Comparison of ENCODE assay signal across 22 cellular contexts in the genomic region with DNA sequence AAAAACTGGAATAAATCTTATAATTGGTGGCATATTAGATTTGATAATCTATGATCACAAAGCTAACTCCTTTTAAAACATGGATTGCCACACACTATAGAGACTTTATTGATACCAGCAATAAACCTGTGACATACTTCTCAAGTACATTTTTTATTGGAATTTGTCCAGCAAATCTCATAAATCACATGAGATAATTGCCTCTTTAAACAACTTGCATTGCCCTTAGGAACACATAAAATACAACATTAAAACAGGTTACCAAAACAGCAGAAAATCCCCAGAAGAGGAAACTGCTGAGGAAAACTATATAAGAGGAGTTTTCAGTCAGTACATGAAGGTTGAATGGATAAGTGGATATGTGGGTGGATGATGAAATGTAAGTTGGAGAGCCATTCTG.
DNase-seq lines count a peak whose midpoint lies in the region; TF ChIP-seq lines count a peak whose summit lies in the region.
"Had no signal": no experiment of that assay in that cellular context is flagged by ENCODE, and none has a peak within 500 bp of the region (broad histone marks: within the 10 kb centered on the region; RNA-seq: fewer than 3 reads in every experiment).

No MANE protein-coding gene starts in this region.

- H3K27ac ChIP-seq in HEK293 (ENCODE audit: extremely low read depth, low read depth, low read length) (no peak overlapping the region), Peyer's patch (no peak overlapping the region)
- H3K27ac ChIP-seq: 22Rv1, PC-9, SJSA1 had no signal

- POLR2A ChIA-PET in HEK293 (lab: Yijun Ruan, JAX) (no interaction called here), Caco-2 (lab: Charles Lee) (no interaction called here)

- H3K27ac Mint-ChIP-seq in brain (peak overlapping the region in 3 of 5 experiments; percentile 29 to 61 (median 42)), Caco-2 (ENCODE audit: unreplicated experiment) (no peak overlapping the region)
- H3K27ac Mint-ChIP-seq: HFFc6 had no signal

- H3K27me3 ChIP-seq in Peyer's patch (no peaks in the 10 kb centered on the region), Caco-2 (replicated peaks; ENCODE audit: control insufficient read depth, insufficient read depth, low read length) (no peaks in the 10 kb centered on the region)

- intact Hi-C loops in Caco-2 (cut with micrococcal nuclease; ENCODE audit: unreplicated experiment): no loop called here

- H3K27me3 Mint-ChIP-seq in brain (no peaks in the 10 kb centered on the region), Caco-2 (ENCODE audit: insufficient read depth, unreplicated experiment) (peaks cover 2% of the 10 kb centered on the region)

- H3K4me3 ChIP-seq in HEK293 (ENCODE audit: low read depth, low read length) (no peak overlapping the region), skeletal muscle cell (ENCODE audit: low read depth, low read length) (no peak overlapping the region), Peyer's patch (no peak overlapping the region), Caco-2 (ENCODE audit: low read depth, low read length) (no peak overlapping the region)
- H3K4me3 ChIP-seq: PC-9, SJSA1 had no signal

- peaks cover 0 to 4% (median 0%) of the 10 kb centered on the region in 5 experiments for H3K9me3 Mint-ChIP-seq in brain
- no peaks in the 10 kb centered on the region for H3K9me3 Mint-ChIP-seq in Caco-2 (ENCODE audit: unreplicated experiment)
- H3K9me3 Mint-ChIP-seq: HFFc6 had no signal

- no peaks in the 10 kb centered on the region for H3K36me3 ChIP-seq in HEK293 (ENCODE audit: control insufficient read depth in 2 of 2, insufficient read depth in 1 of 2, low read length in 2 of 2)
- H3K36me3 ChIP-seq in Peyer's patch: no peaks in the 10 kb centered on the region
- H3K36me3 ChIP-seq in Caco-2 (ENCODE audit: control insufficient read depth, insufficient read depth, low read length): no peaks in the 10 kb centered on the region
- H3K36me3 ChIP-seq: SJSA1 had no signal

- H3K9me3 ChIP-seq in HEK293 (ENCODE audit: control insufficient read depth, insufficient read depth, low read depth, low read length) (no peaks in the 10 kb centered on the region), Peyer's patch (no peaks in the 10 kb centered on the region), Caco-2 (no peaks in the 10 kb centered on the region)
- H3K9me3 ChIP-seq: SJSA1 had no signal

- peaks cover 18% of the 10 kb centered on the region for H3K4me1 ChIP-seq in HEK293 (ENCODE audit: control insufficient read depth, insufficient read depth, low read length)
- no peaks in the 10 kb centered on the region for H3K4me1 ChIP-seq in Peyer's patch
- no peaks in the 10 kb centered on the region for H3K4me1 ChIP-seq in Caco-2
- H3K4me1 ChIP-seq: SJSA1 had no signal

- H3K4me3 Mint-ChIP-seq in brain: peak overlapping the region in 1 of 5 experiments; percentile 50
- no peak overlapping the region for H3K4me3 Mint-ChIP-seq in Caco-2 (ENCODE audit: unreplicated experiment)
- H3K4me3 Mint-ChIP-seq: HFFc6 had no signal

- H3K4me1 Mint-ChIP-seq in brain (peaks cover 48% of the 10 kb centered on the region), Caco-2 (ENCODE audit: low read depth, unreplicated experiment) (no peaks in the 10 kb centered on the region)

- CTCF ChIA-PET in HEK293 (lab: Yijun Ruan, JAX): no interaction called here
- CTCF ChIA-PET in Caco-2 (lab: Charles Lee): no interaction called here

- peaks cover 69% of the 10 kb centered on the region for H3K36me3 Mint-ChIP-seq in brain
- H3K36me3 Mint-ChIP-seq in Caco-2 (ENCODE audit: insufficient read depth, unreplicated experiment): no peaks in the 10 kb centered on the region

- BruUV-seq in Caco-2 (replicated peaks; lab: Mats Ljungman, UMichigan): no TSS peak

- TF ChIP-seq CTCF in HEK293 (tag by site-specific recombination; IDR thresholded peaks at IDR 0.05): no peak
- TF ChIP-seq CTCF in brain (conservative IDR thresholded peaks at IDR 0.05): no peak
- TF ChIP-seq CTCF in Peyer's patch (IDR thresholded peaks at IDR 0.05): no peak
- TF ChIP-seq CTCF in Caco-2 (IDR thresholded peaks at IDR 0.05; ENCODE audit: insufficient read depth in 1 of 2, low read depth in 1 of 2, low read length in 1 of 2, severe bottlenecking in 1 of 2, unreplicated experiment in 1 of 2): no peak

- TF ChIP-seq POLR2A in Peyer's patch (IDR thresholded peaks at IDR 0.05): no peak

- DNase-seq in NCI-H1105 treated with DMSO at 0.1 percent for 48 hours (lab: John Stamatoyannopoulos, UW) (peak; percentile 12), NCI-H1105 (lab: John Stamatoyannopoulos, UW) (no peak), skeletal muscle cell (ENCODE audit: low read depth) (peak; percentile 4), Peyer's patch (no peak), Caco-2 (no peak)
- DNase-seq: DMS53, H7, HFFc6, KG1, MM.1S, NCI-H146, NCI-H2171 treated with DMSO at 0.1 percent for 48 hours, NCI-H345, NCI-H510A treated with DMSO at 0.1 percent for 48 hours, NCI-H748 treated with DMSO at 0.1 percent for 48 hours, PC-9, Right ventricle myocardium superior, RPMI8226 had no signal

TF ChIP-seq in HEK293, 187 proteins besides CTCF, POLR2A, EP300 and RAD21:
- TF ChIP-seq ZNF501 (tag by site-specific recombination; IDR thresholded peaks at IDR 0.05) (no peak), SP7 (tag by site-specific recombination; IDR thresholded peaks at IDR 0.05) (no peak), GLIS2 (tag by site-specific recombination; IDR thresholded peaks at IDR 0.05) (no peak), ZBTB7A (tag by site-specific recombination; IDR thresholded peaks at IDR 0.05; ENCODE audit: low read depth) (no peak), ZNF518A (tag by site-specific recombination; conservative IDR thresholded peaks at IDR 0.05; ENCODE audit: low read depth) (no peak), ZNF48 (tag by site-specific recombination; IDR thresholded peaks at IDR 0.05) (no peak), BCL11B (tag by site-specific recombination; IDR thresholded peaks at IDR 0.05; ENCODE audit: low read depth) (no peak)
- TF ChIP-seq, protein P1, sequence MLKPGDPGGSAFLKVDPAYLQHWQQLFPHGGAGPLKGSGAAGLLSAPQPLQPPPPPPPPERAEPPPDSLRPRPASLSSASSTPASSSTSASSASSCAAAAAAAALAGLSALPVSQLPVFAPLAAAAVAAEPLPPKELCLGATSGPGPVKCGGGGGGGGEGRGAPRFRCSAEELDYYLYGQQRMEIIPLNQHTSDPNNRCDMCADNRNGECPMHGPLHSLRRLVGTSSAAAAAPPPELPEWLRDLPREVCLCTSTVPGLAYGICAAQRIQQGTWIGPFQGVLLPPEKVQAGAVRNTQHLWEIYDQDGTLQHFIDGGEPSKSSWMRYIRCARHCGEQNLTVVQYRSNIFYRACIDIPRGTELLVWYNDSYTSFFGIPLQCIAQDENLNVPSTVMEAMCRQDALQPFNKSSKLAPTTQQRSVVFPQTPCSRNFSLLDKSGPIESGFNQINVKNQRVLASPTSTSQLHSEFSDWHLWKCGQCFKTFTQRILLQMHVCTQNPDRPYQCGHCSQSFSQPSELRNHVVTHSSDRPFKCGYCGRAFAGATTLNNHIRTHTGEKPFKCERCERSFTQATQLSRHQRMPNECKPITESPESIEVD (tag by site-specific recombination; IDR thresholded peaks at IDR 0.05): peak; percentile 87
TF ChIP-seq in HEK293: peak in this region for 1.

Comparison
In these comparisons a context has a peak if more than half of its experiments do, and no peak if none do; other contexts are left out.
1. DNase-seq: peak in NCI-H1105 treated with DMSO at 0.1 percent for 48 hours (single experiment) and skeletal muscle cell (single experiment); none in NCI-H1105 (single experiment), Peyer's patch (0 of 3) and Caco-2 (0 of 2).